ENCODE assay signal across 9 cellular contexts in genomic region chr7:43454936-43455518, GRCh38.
DNase-seq lines count a peak whose midpoint lies in the region; ATAC-seq, FAIRE-seq and TF ChIP-seq lines count a peak whose summit lies in the region.
"Had no signal": no experiment of that assay in that cellular context is flagged by ENCODE, and none has a peak within 500 bp of the region (broad histone marks: within the 10 kb centered on the region; RNA-seq: fewer than 3 reads in every experiment).

No MANE protein-coding gene starts in this region.

- intact Hi-C loops in GM12878 (cut with micrococcal nuclease; ENCODE audit: unreplicated experiment) (loop anchor here (5.0 to 10.0 kb wide), 3 partner anchors 267 to 382 kb away; no protein-coding TSS in a partner anchor), left lung (cut with DNase I) (no loop called here)
- intact Hi-C loops in activated CD4-positive, alpha-beta memory T cell treated with anti-CD3 and anti-CD28 coated beads for 36 hours (cut with micrococcal nuclease): no loop called here

- FAIRE-seq in GM12878 (lab: Jason Lieb, UNC): peak; percentile 49

- CTCF ChIA-PET in GM12878 (lab: Yijun Ruan, JAX): interaction anchor here (0.6 to 5.2 kb wide), 58 partner anchors 8 to 1515 kb away, joined by 3 to 69 read pairs (median 4); partner anchors contain the start of gene STK17A
- CTCF ChIA-PET in activated CD4-positive, alpha-beta memory T cell treated with anti-CD3 and anti-CD28 coated beads for 36 hours (lab: Charles Lee): interaction anchor here (0.6 to 2.3 kb wide), 6 partner anchors 11 to 529 kb away, joined by 3 to 8 read pairs (median 5); partner anchors contain the start of gene STK17A

- H3K4me1 Mint-ChIP-seq in stimulated activated naive CD8-positive, alpha-beta T cell treated with anti-CD3 and anti-CD28 coated beads, Interleukin-15, amount 100 ng/mL, for 72 hours: no peaks in the 10 kb centered on the region
- H3K4me1 Mint-ChIP-seq in activated CD4-positive, alpha-beta memory T cell treated with anti-CD3 and anti-CD28 coated beads for 36 hours (ENCODE audit: low read depth): no peaks in the 10 kb centered on the region

- WGBS in GM12878 (ENCODE audit: insufficient coverage, insufficient replicate concordance, low lambda C conversion rate, missing lambda C conversion rate): 31% methylated on average over 8 of the region's 8 CpGs

- no peaks in the 10 kb centered on the region for H3K36me3 ChIP-seq in GM12878 (ENCODE audit: control insufficient read depth in 2 of 2, insufficient read depth in 2 of 2, low read length in 1 of 2)
- H3K36me3 ChIP-seq in left lung: no peaks in the 10 kb centered on the region

- H3K9me3 ChIP-seq in GM12878 (replicated peaks; ENCODE audit: control insufficient read depth, insufficient read depth, low read length) (no peaks in the 10 kb centered on the region), left lung (no peaks in the 10 kb centered on the region)
- H3K9me3 ChIP-seq: BLaER1 treated with 17β-estradiol and CSF1 and Interleukin-3, amounts not matched to agents 10 nM and 100 nM had no signal

- no peak overlapping the region for H3K4me3 Mint-ChIP-seq in stimulated activated naive CD8-positive, alpha-beta T cell treated with anti-CD3 and anti-CD28 coated beads, Interleukin-15, amount 100 ng/mL, for 72 hours
- H3K4me3 Mint-ChIP-seq in activated CD4-positive, alpha-beta memory T cell treated with anti-CD3 and anti-CD28 coated beads for 36 hours: no peak overlapping the region

- H3K4me1 ChIP-seq in GM12878 (ENCODE audit: control insufficient read depth, insufficient read depth, low read length) (no peaks in the 10 kb centered on the region), left lung (peaks cover 0 to 4% of the 10 kb centered on the region in 2 donors)

- SMC1A ChIA-PET in GM12878 (lab: Charles Lee; ENCODE audit: uncharacterized antibody, unreplicated experiment): interaction anchor here (0.8 to 4.0 kb wide), 38 partner anchors 8 to 1514 kb away, joined by 3 to 25 read pairs (median 4); partner anchors contain the start of genes C7orf25, MRPL32 and STK17A

- TF ChIP-seq RAD21 in GM12878 (IDR thresholded peaks at IDR 0.05; ENCODE audit: insufficient read depth, low read depth, low read length): peak; percentile 50; the same call in 1 of the 2 replicates

- H3K27me3 ChIP-seq in GM12878 (replicated peaks in 1 of 2; ENCODE audit: control insufficient read depth in 2 of 2, insufficient read depth in 2 of 2, low read length in 1 of 2) (no peaks in the 10 kb centered on the region; a peak in 2 of 4 replicates), left lung (no peaks in the 10 kb centered on the region)
- H3K27me3 ChIP-seq: BLaER1 treated with 17β-estradiol and CSF1 and Interleukin-3, amounts not matched to agents 10 nM and 100 nM had no signal

- BruUV-seq in GM12878 (replicated peaks; lab: Mats Ljungman, UMichigan): no TSS peak

- TF ChIP-seq POLR2A in GM12878 (IDR thresholded peaks at IDR 0.05; ENCODE audit: low read depth, low read length): no peak

- DNase-seq in DMS79 treated with DMSO at 0.1 percent for 48 hours (lab: John Stamatoyannopoulos, UW) (peak; percentile 6), DMS79 (lab: John Stamatoyannopoulos, UW) (no peak), MV-4-11 (lab: John Stamatoyannopoulos, UW) (peak; percentile 57), GM12878 (ENCODE audit: low read depth, low spot score) (peak; percentile 13), left lung (no peak)
- DNase-seq in stimulated activated naive CD8-positive, alpha-beta T cell treated with anti-CD3 and anti-CD28 coated beads, Interleukin-15, amount 100 ng/mL, for 72 hours: no peak
- no peak for DNase-seq in activated CD4-positive, alpha-beta memory T cell treated with anti-CD3 and anti-CD28 coated beads for 36 hours

- H4K20me1 ChIP-seq in GM12878 (ENCODE audit: control insufficient read depth, insufficient read depth): no peaks in the 10 kb centered on the region
- H4K20me1 ChIP-seq: BLaER1 treated with 17β-estradiol and CSF1 and Interleukin-3, amounts not matched to agents 10 nM and 100 nM had no signal

- H3K27ac Mint-ChIP-seq in stimulated activated naive CD8-positive, alpha-beta T cell treated with anti-CD3 and anti-CD28 coated beads, Interleukin-15, amount 100 ng/mL, for 72 hours: no peak overlapping the region
- no peak overlapping the region for H3K27ac Mint-ChIP-seq in activated CD4-positive, alpha-beta memory T cell treated with anti-CD3 and anti-CD28 coated beads for 36 hours

- ATAC-seq in GM21619 (IDR thresholded peaks at IDR 0.05; ENCODE audit: unreplicated experiment) (peak; percentile 79), GM12878 (peak; percentile 92), left lung (peak; percentile 60)
- no peak for ATAC-seq in stimulated activated naive CD8-positive, alpha-beta T cell treated with anti-CD3 and anti-CD28 coated beads, Interleukin-15, amount 100 ng/mL, for 72 hours

- H3K27ac ChIP-seq in GM12878 (ENCODE audit: control insufficient read depth, insufficient read depth): no peak overlapping the region
- no peak overlapping the region for H3K27ac ChIP-seq in left lung
- H3K27ac ChIP-seq: BLaER1 treated with 17β-estradiol and CSF1 and Interleukin-3, amounts not matched to agents 10 nM and 100 nM had no signal

- no peak overlapping the region for H3K4me2 ChIP-seq in GM12878 (ENCODE audit: control insufficient read depth, insufficient read depth)
- H3K4me2 ChIP-seq: BLaER1 treated with 17β-estradiol and CSF1 and Interleukin-3, amounts not matched to agents 10 nM and 100 nM had no signal

- in situ Hi-C loops in GM12878 (cut with MboI): loop anchor here (10.0 kb wide), 1 partner anchor 250 kb away; no protein-coding TSS in a partner anchor

- RAD21 ChIA-PET in GM12878 (lab: Charles Lee; ENCODE audit: unreplicated experiment): interaction anchor here (0.6 to 3.8 kb wide), 22 partner anchors 13 to 623 kb away, joined by 3 to 37 read pairs (median 4); partner anchors contain the start of gene STK17A

- no peak overlapping the region for H3K9ac ChIP-seq in GM12878 (ENCODE audit: control insufficient read depth, insufficient read depth, low read length)
- H3K9ac ChIP-seq: BLaER1 treated with 17β-estradiol and CSF1 and Interleukin-3, amounts not matched to agents 10 nM and 100 nM had no signal

- peak in 1 of 2 experiments; percentile 13; a peak in 1 of 4 replicates for TF ChIP-seq EP300 in GM12878 (IDR thresholded peaks at IDR 0.05; ENCODE audit: borderline replicate concordance in 1 of 2, control insufficient read depth in 1 of 2, low read depth in 2 of 2, low read length in 2 of 2)

- H3K4me3 ChIP-seq in GM12878: no peak overlapping the region
- H3K4me3 ChIP-seq in left lung: no peak overlapping the region
- H3K4me3 ChIP-seq: BLaER1 treated with 17β-estradiol and CSF1 and Interleukin-3, amounts not matched to agents 10 nM and 100 nM had no signal

- POLR2A ChIA-PET in GM12878 (lab: Charles Lee): interaction anchor here (1.2 to 1.4 kb wide), 3 partner anchors 15 to 522 kb away, joined by 3 to 4 read pairs (median 4); partner anchors contain the start of genes MRPL32 and PSMA2
- POLR2A ChIA-PET in activated CD4-positive, alpha-beta memory T cell treated with anti-CD3 and anti-CD28 coated beads for 36 hours (lab: Charles Lee): interaction anchor here (0.6 kb wide), 1 partner anchor 8 kb away, joined by 3 read pairs; no protein-coding TSS in a partner anchor

- H3K36me3 Mint-ChIP-seq in activated CD4-positive, alpha-beta memory T cell treated with anti-CD3 and anti-CD28 coated beads for 36 hours: no peaks in the 10 kb centered on the region

- H3K9me3 Mint-ChIP-seq in stimulated activated naive CD8-positive, alpha-beta T cell treated with anti-CD3 and anti-CD28 coated beads, Interleukin-15, amount 100 ng/mL, for 72 hours: no peaks in the 10 kb centered on the region
- no peaks in the 10 kb centered on the region for H3K9me3 Mint-ChIP-seq in activated CD4-positive, alpha-beta memory T cell treated with anti-CD3 and anti-CD28 coated beads for 36 hours

- H3K79me2 ChIP-seq in GM12878 (ENCODE audit: control insufficient read depth, insufficient read depth, low read length): no peaks in the 10 kb centered on the region

- H2AFZ ChIP-seq in GM12878 (ENCODE audit: control insufficient read depth, low read depth, low read length): peak overlapping the region; percentile 13

- peaks cover 8% of the 10 kb centered on the region for H3K27me3 Mint-ChIP-seq in stimulated activated naive CD8-positive, alpha-beta T cell treated with anti-CD3 and anti-CD28 coated beads, Interleukin-15, amount 100 ng/mL, for 72 hours
- peaks cover 1% of the 10 kb centered on the region for H3K27me3 Mint-ChIP-seq in activated CD4-positive, alpha-beta memory T cell treated with anti-CD3 and anti-CD28 coated beads for 36 hours

- TF ChIP-seq CTCF in GM12878 (IDR thresholded peaks at IDR 0.05 in 2 of 3, conservative IDR thresholded peaks at IDR 0.05 in 1 of 3; ENCODE audit: control insufficient read depth in 2 of 3, extremely low read depth in 1 of 3, insufficient read depth in 1 of 3, low read depth in 3 of 3, low read length in 3 of 3) (peak; percentile 44 to 57 (median 45)), left lung (IDR thresholded peaks at IDR 0.05) (peak; percentile 11 to 30)

TF ChIP-seq in GM12878, 131 proteins besides CTCF, POLR2A, EP300 and RAD21 (continues in another document):
- TF ChIP-seq, protein P1, sequence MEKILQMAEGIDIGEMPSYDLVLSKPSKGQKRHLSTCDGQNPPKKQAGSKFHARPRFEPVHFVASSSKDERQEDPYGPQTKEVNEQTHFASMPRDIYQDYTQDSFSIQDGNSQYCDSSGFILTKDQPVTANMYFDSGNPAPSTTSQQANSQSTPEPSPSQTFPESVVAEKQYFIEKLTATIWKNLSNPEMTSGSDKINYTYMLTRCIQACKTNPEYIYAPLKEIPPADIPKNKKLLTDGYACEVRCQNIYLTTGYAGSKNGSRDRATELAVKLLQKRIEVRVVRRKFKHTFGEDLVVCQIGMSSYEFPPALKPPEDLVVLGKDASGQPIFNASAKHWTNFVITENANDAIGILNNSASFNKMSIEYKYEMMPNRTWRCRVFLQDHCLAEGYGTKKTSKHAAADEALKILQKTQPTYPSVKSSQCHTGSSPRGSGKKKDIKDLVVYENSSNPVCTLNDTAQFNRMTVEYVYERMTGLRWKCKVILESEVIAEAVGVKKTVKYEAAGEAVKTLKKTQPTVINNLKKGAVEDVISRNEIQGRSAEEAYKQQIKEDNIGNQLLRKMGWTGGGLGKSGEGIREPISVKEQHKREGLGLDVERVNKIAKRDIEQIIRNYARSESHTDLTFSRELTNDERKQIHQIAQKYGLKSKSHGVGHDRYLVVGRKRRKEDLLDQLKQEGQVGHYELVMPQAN (conservative IDR thresholded peaks at IDR 0.05): no peak
- TF ChIP-seq PML (IDR thresholded peaks at IDR 0.05; ENCODE audit: low read length) (no peak), CHD2 (IDR thresholded peaks at IDR 0.05; ENCODE audit: borderline replicate concordance, low read depth, low read length) (no peak)

Comparison
In these comparisons a context has a peak if more than half of its experiments do, and no peak if none do; other contexts are left out.
1. DNase-seq: peak in DMS79 treated with DMSO at 0.1 percent for 48 hours (single experiment), MV-4-11 (single experiment) and GM12878 (single experiment); none in DMS79 (single experiment), left lung (0 of 2), stimulated activated naive CD8-positive, alpha-beta T cell treated with anti-CD3 and anti-CD28 coated beads, Interleukin-15, amount 100 ng/mL, for 72 hours (0 of 2) and activated CD4-positive, alpha-beta memory T cell treated with anti-CD3 and anti-CD28 coated beads for 36 hours (single experiment).